10 cellular contexts compared by ENCODE assay signal in genomic region chr7:100369105-100369504, GRCh38. TPM values are rescaled to one million over a fixed set of nuclear protein-coding genes. Genes with fewer than 3 reads are reported as not detected.
DNase-seq lines count a peak whose midpoint lies in the region; ATAC-seq, FAIRE-seq and TF ChIP-seq lines count a peak whose summit lies in the region.
"Had no signal": no experiment of that assay in that cellular context is flagged by ENCODE, and none has a peak within 500 bp of the region (broad histone marks: within the 10 kb centered on the region; RNA-seq: fewer than 3 reads in every experiment).

No MANE protein-coding gene starts in this region.

- H3K4me1 ChIP-seq in breast epithelium (no peaks in the 10 kb centered on the region), HepG2 (ENCODE audit: insufficient read depth, low read length) (peaks cover 9% of the 10 kb centered on the region; the same call in 1 of the 2 replicates)

- H3K9ac ChIP-seq in HepG2 (ENCODE audit: insufficient read depth, low read depth, low read length) = no peak overlapping the region

- H3K27me3 ChIP-seq in breast epithelium (no peaks in the 10 kb centered on the region), HepG2 (ENCODE audit: control insufficient read depth in 1 of 2, insufficient read depth in 2 of 2, low read length in 2 of 2) (no peaks in the 10 kb centered on the region; a peak in 1 of 5 replicates)

- H3K4me3 Mint-ChIP-seq in MCF 10A (ENCODE audit: unreplicated experiment) = no peak overlapping the region
- H3K4me3 Mint-ChIP-seq in T-cell = no peak overlapping the region
- H3K4me3 Mint-ChIP-seq: nephron had no signal

- H3K27ac ChIP-seq in breast epithelium (no peak overlapping the region), HepG2 (ENCODE audit: extremely low read length, insufficient read depth, low read length) (no peak overlapping the region)
- H3K27ac ChIP-seq: C4-2B had no signal

- POLR2A ChIA-PET in MCF 10A (lab: Yijun Ruan, JAX) = interaction anchor here (0.8 kb wide), 1 partner anchor 1958 kb away, joined by 3 read pairs; no protein-coding TSS in a partner anchor
- POLR2A ChIA-PET in T-cell (lab: Charles Lee) = no interaction called here
- POLR2A ChIA-PET in HepG2 (lab: Yijun Ruan, JAX) = interaction anchor here (0.9 kb wide), 1 partner anchor 13 kb away, joined by 3 read pairs; no protein-coding TSS in a partner anchor

- no peaks in the 10 kb centered on the region for H4K20me1 ChIP-seq in HepG2 (ENCODE audit: insufficient read depth, low read length)

- WGBS in HepG2 (ENCODE audit: low lambda C conversion rate) = 95% methylated on average over 3 of the region's 6 CpGs

- H3K4me2 ChIP-seq in HepG2 (ENCODE audit: low read depth, low read length) = no peak overlapping the region

- DNase-seq in MCF 10A (ENCODE audit: unreplicated experiment) (no peak), breast epithelium (ENCODE audit: low spot score in 2 of 2) (no peak), T-cell (peak in 24 of 34 experiments; percentile 12 to 71 (median 33)), HepG2 (ENCODE audit: low spot score) (no peak), GOT3 (lab: John Stamatoyannopoulos, UW) (no peak), DMS 273 treated with DMSO at 0.1 percent for 48 hours (lab: John Stamatoyannopoulos, UW) (no peak), islet precursor cell (no peak)

- no peak for FAIRE-seq in HepG2 (lab: Jason Lieb, UNC)

- ATAC-seq in HG03095 (IDR thresholded peaks at IDR 0.05; ENCODE audit: unreplicated experiment) = peak; percentile 54
- ATAC-seq in T-cell (replicated peaks in 1 of 4) = peak in 3 of 4 experiments; percentile 12 to 36 (median 25)
- no peak for ATAC-seq in HepG2

- H3K4me3 ChIP-seq in breast epithelium = no peak overlapping the region
- no peak overlapping the region for H3K4me3 ChIP-seq in HepG2 (replicated peaks in 1 of 3; ENCODE audit: insufficient read depth in 1 of 3, low read depth in 2 of 3, low read length in 3 of 3)

- no peak for TF ChIP-seq RAD21 in HepG2 (CRISPR knock-in tag; IDR thresholded peaks at IDR 0.05)

- H3K79me2 ChIP-seq in HepG2 (ENCODE audit: insufficient read depth, low read length) = no peaks in the 10 kb centered on the region

- H3K27me3 Mint-ChIP-seq in MCF 10A (ENCODE audit: insufficient read depth, unreplicated experiment) = no peaks in the 10 kb centered on the region
- no peaks in the 10 kb centered on the region for H3K27me3 Mint-ChIP-seq in T-cell

- intact Hi-C loops in MCF 10A (cut with micrococcal nuclease) (no loop called here), breast epithelium (cut with DNase I; ENCODE audit: low total_unique reads) (no loop called here), HepG2 (cut with micrococcal nuclease; ENCODE audit: unreplicated experiment) (no loop called here)

- in situ Hi-C loops in HepG2 (cut with HindIII; ENCODE audit: extremely low pct_ligation_motif_present, low pct_unique_long_range_greater_than_20kb) = no loop called here

- H3K9me3 ChIP-seq in breast epithelium = no peaks in the 10 kb centered on the region
- H3K9me3 ChIP-seq in HepG2 (ENCODE audit: low read length) = no peaks in the 10 kb centered on the region

- H3K27ac Mint-ChIP-seq in MCF 10A (ENCODE audit: low read depth, unreplicated experiment) (no peak overlapping the region), T-cell (peak overlapping the region; percentile 39 to 75)
- H3K27ac Mint-ChIP-seq: nephron had no signal

- TF ChIP-seq POLR2A in breast epithelium (IDR thresholded peaks at IDR 0.05) (no peak), HepG2 (IDR thresholded peaks at IDR 0.05; ENCODE audit: insufficient read depth in 1 of 2, low read depth in 2 of 2, low read length in 2 of 2) (peak in 1 of 2 experiments; percentile 38; a peak in 2 of 4 replicates)

- no peaks in the 10 kb centered on the region for H3K9me3 Mint-ChIP-seq in MCF 10A (ENCODE audit: unreplicated experiment)
- no peaks in the 10 kb centered on the region for H3K9me3 Mint-ChIP-seq in T-cell
- H3K9me3 Mint-ChIP-seq: nephron had no signal

- CTCF ChIA-PET in MCF 10A (lab: Yijun Ruan, JAX) = no interaction called here
- CTCF ChIA-PET in T-cell (lab: Charles Lee) = no interaction called here
- CTCF ChIA-PET in HepG2 (lab: Yijun Ruan, JAX; ENCODE audit: low intra/inter-chr PET ratio, low total read pairs) = no interaction called here

- H2AFZ ChIP-seq in HepG2 (ENCODE audit: low read length) = no peak overlapping the region

- no peak for TF ChIP-seq EP300 in HepG2 (IDR thresholded peaks at IDR 0.05; ENCODE audit: low read depth in 2 of 2, low read length in 2 of 2)
- no peak for TF ChIP-seq EP300 in HepG2 (CRISPR knock-in tag; IDR thresholded peaks at IDR 0.05; ENCODE audit: borderline replicate concordance)

- H3K36me3 ChIP-seq in breast epithelium = no peaks in the 10 kb centered on the region
- H3K36me3 ChIP-seq in HepG2 (replicated peaks in 1 of 2; ENCODE audit: control insufficient read depth in 1 of 2, insufficient read depth in 2 of 2, low read length in 2 of 2) = no peaks in the 10 kb centered on the region

- H3K36me3 Mint-ChIP-seq in MCF 10A (ENCODE audit: insufficient read depth, unreplicated experiment) (peaks cover 7% of the 10 kb centered on the region), T-cell (peaks cover 17% of the 10 kb centered on the region)

- H3K4me1 Mint-ChIP-seq in MCF 10A (ENCODE audit: insufficient read depth, unreplicated experiment) (no peaks in the 10 kb centered on the region), T-cell (peaks cover 31 to 45% (median 33%) of the 10 kb centered on the region in 3 donors)
- H3K4me1 Mint-ChIP-seq: nephron had no signal

- no peak for TF ChIP-seq CTCF in MCF 10A (IDR thresholded peaks at IDR 0.05; ENCODE audit: unreplicated experiment)
- no peak for TF ChIP-seq CTCF in breast epithelium (IDR thresholded peaks at IDR 0.05)
- TF ChIP-seq CTCF in HepG2 (CRISPR knock-in tag; IDR thresholded peaks at IDR 0.05) = no peak

- BruUV-seq in MCF 10A (replicated peaks; lab: Mats Ljungman, UMichigan) (TSS peak; percentile 12), HepG2 (replicated peaks; lab: Mats Ljungman, UMichigan) (no TSS peak)

RNA-seq across cellular contexts. Expression of gene PILRA, which starts 4.2 kb away (rescaled TPM):
- total RNA-seq in MCF 10A (2022) = 0.65 and 1.6 TPM in 2 replicates
- total RNA-seq in breast epithelium = 1 to 10 TPM; 4.3 to 9.9 (median 7.9) TPM
- total RNA-seq in T-cell = 10 to 100 TPM in 2 of 5 donors, 1 to 10 TPM in 3; 3.7 to 19.3 (median 7.1) TPM
- 0.13 TPM in 1 of 2 replicates, not detected in the other for total RNA-seq in HepG2 (2016; rRNA removed; fragmentation: Illumina TruSeq; extraction: Trizol)
- total RNA-seq in HepG2 (2016; cell fraction: cytosol; rRNA removed; fragmentation: Illumina TruSeq; extraction: Trizol; ENCODE audit: low read depth) = not detected in 2 replicates
- 0.13 and 0.24 TPM in 2 replicates for total RNA-seq in HepG2 (2016; cell fraction: insoluble cytoplasmic fraction; rRNA removed; fragmentation: Illumina TruSeq; extraction: Trizol)
- total RNA-seq in HepG2 (2016; cell fraction: membrane; rRNA removed; fragmentation: Illumina TruSeq; extraction: Trizol) = not detected in 2 replicates
- not detected in 2 replicates for total RNA-seq in HepG2 (2016; cell fraction: nucleus; rRNA removed; fragmentation: Illumina TruSeq; extraction: Trizol)
- 0.97 and 1.3 TPM in 2 replicates for polyA plus RNA-seq in HepG2 (2011; rRNA removed)
- polyA plus RNA-seq in HepG2 (2011; cell fraction: cytosol; rRNA removed) = 0.24 and 0.41 TPM in 2 replicates
- polyA plus RNA-seq in HepG2 (2011; cell fraction: nucleus; rRNA removed) = 3.1 and 3.6 TPM in 2 replicates
- polyA plus RNA-seq in HepG2 (2012) = 0.39 and 1.1 TPM in 2 replicates
- polyA plus RNA-seq in HepG2 (2016; cell fraction: cytosol; fragmentation: Illumina TruSeq; extraction: Trizol; ENCODE audit: low read depth) = not detected in 2 replicates
- polyA plus RNA-seq in HepG2 (2016; cell fraction: insoluble cytoplasmic fraction; fragmentation: Illumina TruSeq; extraction: Trizol; ENCODE audit: low read depth) = 0.34 TPM in 1 of 2 replicates, not detected in the other
- 0.14 TPM in 1 of 2 replicates, not detected in the other for polyA plus RNA-seq in HepG2 (2016; cell fraction: membrane; fragmentation: Illumina TruSeq; extraction: Trizol; ENCODE audit: low read depth)
- polyA plus RNA-seq in HepG2 (2016; cell fraction: nucleus; fragmentation: Illumina TruSeq; extraction: Trizol; ENCODE audit: insufficient read depth, low read depth) = 0.79 and 1.7 TPM in 2 replicates
- polyA minus RNA-seq in HepG2 (2011; rRNA and poly(A)+ RNA removed; ENCODE audit: low replicate concordance) = 1.4 and 10.4 TPM in 2 replicates
- not detected in 2 replicates for polyA minus RNA-seq in HepG2 (2011; cell fraction: cytosol; rRNA and poly(A)+ RNA removed)
- 1.6 and 1.9 TPM in 2 replicates for polyA minus RNA-seq in HepG2 (2011; cell fraction: nucleus; rRNA and poly(A)+ RNA removed)

RNA-seq across cellular contexts. Expression of gene PILRB, which starts 11.2 kb away (rescaled TPM):
- total RNA-seq in MCF 10A (2022) (39.8 and 56.2 TPM in 2 replicates), breast epithelium (10 to 100 TPM; 33.8 to 100.0 (median 75.4) TPM), T-cell (100 to 1,000 TPM in 3 of 5 donors, 10 to 100 TPM in 2; 91.2 to 117 (median 102) TPM), HepG2 (2016; rRNA removed; fragmentation: Illumina TruSeq; extraction: Trizol) (5.6 and 16.6 TPM in 2 replicates)
- 12.8 and 13.9 TPM in 2 replicates for total RNA-seq in HepG2 (2016; cell fraction: cytosol; rRNA removed; fragmentation: Illumina TruSeq; extraction: Trizol; ENCODE audit: low read depth)
- total RNA-seq in HepG2 (2016; cell fraction: insoluble cytoplasmic fraction; rRNA removed; fragmentation: Illumina TruSeq; extraction: Trizol) = 3.9 and 16.7 TPM in 2 replicates
- 13.5 and 15.0 TPM in 2 replicates for total RNA-seq in HepG2 (2016; cell fraction: membrane; rRNA removed; fragmentation: Illumina TruSeq; extraction: Trizol)
- 21.2 TPM in 2 replicates for total RNA-seq in HepG2 (2016; cell fraction: nucleus; rRNA removed; fragmentation: Illumina TruSeq; extraction: Trizol)
- polyA plus RNA-seq in HepG2 (2011; rRNA removed) = 33.0 and 33.8 TPM in 2 replicates
- 11.8 and 15.4 TPM in 2 replicates for polyA plus RNA-seq in HepG2 (2011; cell fraction: cytosol; rRNA removed)
- polyA plus RNA-seq in HepG2 (2011; cell fraction: nucleus; rRNA removed) = 225 and 245 TPM in 2 replicates
- polyA plus RNA-seq in HepG2 (2012) = 9.7 and 13.3 TPM in 2 replicates
- 6.0 and 6.1 TPM in 2 replicates for polyA plus RNA-seq in HepG2 (2016; cell fraction: cytosol; fragmentation: Illumina TruSeq; extraction: Trizol; ENCODE audit: low read depth)
- polyA plus RNA-seq in HepG2 (2016; cell fraction: insoluble cytoplasmic fraction; fragmentation: Illumina TruSeq; extraction: Trizol; ENCODE audit: low read depth) = 4.8 and 5.6 TPM in 2 replicates
- polyA plus RNA-seq in HepG2 (2016; cell fraction: membrane; fragmentation: Illumina TruSeq; extraction: Trizol; ENCODE audit: low read depth) = 6.2 and 8.7 TPM in 2 replicates
- 70.3 and 84.6 TPM in 2 replicates for polyA plus RNA-seq in HepG2 (2016; cell fraction: nucleus; fragmentation: Illumina TruSeq; extraction: Trizol; ENCODE audit: insufficient read depth, low read depth)
- 11.9 and 38.3 TPM in 2 replicates for polyA minus RNA-seq in HepG2 (2011; rRNA and poly(A)+ RNA removed; ENCODE audit: low replicate concordance)
- 1.8 and 1.9 TPM in 2 replicates for polyA minus RNA-seq in HepG2 (2011; cell fraction: cytosol; rRNA and poly(A)+ RNA removed)
- polyA minus RNA-seq in HepG2 (2011; cell fraction: nucleus; rRNA and poly(A)+ RNA removed) = 19.1 and 21.0 TPM in 2 replicates

RNA-seq across cellular contexts. Expression of gene ZCWPW1, which starts 59.4 kb away (rescaled TPM):
- total RNA-seq in MCF 10A (2022) = 6.5 and 8.5 TPM in 2 replicates
- total RNA-seq in breast epithelium = 10 to 100 TPM in 1 of 3 donors, 1 to 10 TPM in 2; 3.9 to 12.6 (median 8.6) TPM
- total RNA-seq in T-cell = 10 to 100 TPM in 3 of 5 donors, 1 to 10 TPM in 2; 6.9 to 13.9 (median 12.0) TPM
- 2.5 and 2.6 TPM in 2 replicates for total RNA-seq in HepG2 (2016; rRNA removed; fragmentation: Illumina TruSeq; extraction: Trizol)
- total RNA-seq in HepG2 (2016; cell fraction: cytosol; rRNA removed; fragmentation: Illumina TruSeq; extraction: Trizol; ENCODE audit: low read depth) = 2.1 and 2.2 TPM in 2 replicates
- 1.8 and 1.9 TPM in 2 replicates for total RNA-seq in HepG2 (2016; cell fraction: insoluble cytoplasmic fraction; rRNA removed; fragmentation: Illumina TruSeq; extraction: Trizol)
- total RNA-seq in HepG2 (2016; cell fraction: membrane; rRNA removed; fragmentation: Illumina TruSeq; extraction: Trizol) = 2.5 and 3.9 TPM in 2 replicates
- 1.5 and 2.4 TPM in 2 replicates for total RNA-seq in HepG2 (2016; cell fraction: nucleus; rRNA removed; fragmentation: Illumina TruSeq; extraction: Trizol)
- polyA plus RNA-seq in HepG2 (2011; rRNA removed) = 1.6 and 2.4 TPM in 2 replicates
- 1.1 and 1.3 TPM in 2 replicates for polyA plus RNA-seq in HepG2 (2011; cell fraction: cytosol; rRNA removed)
- polyA plus RNA-seq in HepG2 (2011; cell fraction: nucleus; rRNA removed) = 4.8 and 5.3 TPM in 2 replicates
- polyA plus RNA-seq in HepG2 (2012) = 1.8 and 2.3 TPM in 2 replicates
- polyA plus RNA-seq in HepG2 (2016; cell fraction: cytosol; fragmentation: Illumina TruSeq; extraction: Trizol; ENCODE audit: low read depth) = 1.4 and 2.2 TPM in 2 replicates
- 2.0 and 2.9 TPM in 2 replicates for polyA plus RNA-seq in HepG2 (2016; cell fraction: insoluble cytoplasmic fraction; fragmentation: Illumina TruSeq; extraction: Trizol; ENCODE audit: low read depth)
- 1.8 and 2.6 TPM in 2 replicates for polyA plus RNA-seq in HepG2 (2016; cell fraction: membrane; fragmentation: Illumina TruSeq; extraction: Trizol; ENCODE audit: low read depth)
- polyA plus RNA-seq in HepG2 (2016; cell fraction: nucleus; fragmentation: Illumina TruSeq; extraction: Trizol; ENCODE audit: insufficient read depth, low read depth) = 5.2 and 6.5 TPM in 2 replicates
- polyA minus RNA-seq in HepG2 (2011; rRNA and poly(A)+ RNA removed; ENCODE audit: low replicate concordance) = 0.28 and 1.5 TPM in 2 replicates
- 0.49 and 1.1 TPM in 2 replicates for polyA minus RNA-seq in HepG2 (2011; cell fraction: cytosol; rRNA and poly(A)+ RNA removed)
- 1.7 and 3.3 TPM in 2 replicates for polyA minus RNA-seq in HepG2 (2011; cell fraction: nucleus; rRNA and poly(A)+ RNA removed)

Comparison
In these comparisons a context has a peak if more than half of its experiments do, and no peak if none do; other contexts are left out.
1. DNase-seq: peak in T-cell (24 of 34); none in MCF 10A (single experiment), breast epithelium (0 of 2), HepG2 (single experiment), GOT3 (single experiment), DMS 273 treated with DMSO at 0.1 percent for 48 hours (single experiment) and islet precursor cell (single experiment).
2. POLR2A ChIA-PET loops: an anchor here in MCF 10A (0.8 kb wide) and HepG2 (0.9 kb wide); none called in T-cell.